ENCODE assay signal across 10 cellular contexts in genomic region chr9:12730952-12731351, GRCh38. TPM values are rescaled to one million over a fixed set of nuclear protein-coding genes. Genes with fewer than 3 reads are reported as not detected.
"Had no signal": no experiment of that assay in that cellular context is flagged by ENCODE, and none has a peak within 500 bp of the region (broad histone marks: within the 10 kb centered on the region; RNA-seq: fewer than 3 reads in every experiment).

No MANE protein-coding gene starts in this region.

- FAIRE-seq: H1, H54, HTR-8/SVneo, K562 had no signal

- H3K4me3 ChIP-seq: GM23338, K562 had no signal

- DNase-seq: H9, HCEC 1CT, IMR-90, KG1 had no signal

RNA-seq across cellular contexts. Expression of gene TYRP1, which starts 37.8 kb away (rescaled TPM):
- total RNA-seq: GM23338, H1, H9, HT-29, K562 had no signal
